In genomic region chr17:55458977-55459376, GRCh38 we compare ENCODE assay signal across 10 cellular contexts. TPM values are rescaled to one million over a fixed set of nuclear protein-coding genes. Genes with fewer than 3 reads are reported as not detected.
A peak's percentile ranks its signal among the peaks of the same experiment; 100 is the strongest.
DNase-seq lines count a peak whose midpoint lies in the region; ATAC-seq and TF ChIP-seq lines count a peak whose summit lies in the region.
"Had no signal": no experiment of that assay in that cellular context is flagged by ENCODE, and none has a peak within 500 bp of the region (broad histone marks: within the 10 kb centered on the region; RNA-seq: fewer than 3 reads in every experiment).

No MANE protein-coding gene starts in this region.

- ATAC-seq in HG03378 (IDR thresholded peaks at IDR 0.05; ENCODE audit: unreplicated experiment): peak; percentile 60
- ATAC-seq in GM21360 (IDR thresholded peaks at IDR 0.05; ENCODE audit: unreplicated experiment): no peak
- ATAC-seq in effector memory CD8-positive, alpha-beta T cell (replicated peaks): no peak
- ATAC-seq: WTC11 had no signal

- peaks cover 21 to 38% of the 10 kb centered on the region in 2 donors for H3K27me3 Mint-ChIP-seq in effector memory CD8-positive, alpha-beta T cell
- H3K27me3 Mint-ChIP-seq in CD8-positive, alpha-beta memory T cell: peaks cover 3 to 19% of the 10 kb centered on the region in 2 donors

- no peaks in the 10 kb centered on the region for H3K36me3 Mint-ChIP-seq in effector memory CD8-positive, alpha-beta T cell (ENCODE audit: insufficient read depth)
- H3K36me3 Mint-ChIP-seq in CD8-positive, alpha-beta memory T cell: no peaks in the 10 kb centered on the region
- H3K36me3 Mint-ChIP-seq: WTC11 had no signal

- no peaks in the 10 kb centered on the region for H3K9me3 ChIP-seq in CD8-positive, alpha-beta memory T cell (ENCODE audit: low read length)

- no peaks in the 10 kb centered on the region for H3K4me1 ChIP-seq in CD8-positive, alpha-beta memory T cell (ENCODE audit: insufficient read depth, low read length)

- H3K4me1 Mint-ChIP-seq in effector memory CD8-positive, alpha-beta T cell (ENCODE audit: low read depth in 2 of 2): peaks cover 0 to 4% of the 10 kb centered on the region in 2 donors
- H3K4me1 Mint-ChIP-seq in CD8-positive, alpha-beta memory T cell: peaks cover 0 to 3% (median 0%) of the 10 kb centered on the region in 3 donors

- CTCF ChIA-PET in GM10248 (lab: Yijun Ruan, JAX): interaction anchor here (0.8 kb wide), 1 partner anchor 55 kb away, joined by 4 read pairs; no protein-coding TSS in a partner anchor
- CTCF ChIA-PET in CD8-positive, alpha-beta memory T cell (lab: Charles Lee): no interaction called here

- no peak overlapping the region for H3K4me3 ChIP-seq in CD8-positive, alpha-beta memory T cell (ENCODE audit: low read length)

- no peaks in the 10 kb centered on the region for H3K27me3 ChIP-seq in CD8-positive, alpha-beta memory T cell (ENCODE audit: insufficient read depth, low read length, poor library complexity, severe bottlenecking)

- H3K27ac ChIP-seq in CD8-positive, alpha-beta memory T cell (ENCODE audit: low read depth, low read length): no peak overlapping the region
- H3K27ac ChIP-seq: KMS-11 had no signal

- no peak overlapping the region for H3K4me3 Mint-ChIP-seq in effector memory CD8-positive, alpha-beta T cell
- no peak overlapping the region for H3K4me3 Mint-ChIP-seq in CD8-positive, alpha-beta memory T cell
- H3K4me3 Mint-ChIP-seq: WTC11 had no signal

- POLR2A ChIA-PET in GM10248 (lab: Yijun Ruan, JAX): no interaction called here
- POLR2A ChIA-PET in CD8-positive, alpha-beta memory T cell (lab: Charles Lee): no interaction called here

- peak; percentile 38 for DNase-seq in GM10248 (ENCODE audit: extremely low spot score)
- peak; percentile 78 to 81 for DNase-seq in activated T-cell treated with anti-CD3 and anti-CD28 coated beads, Interleukin-2, amount 50 U/mL, for 48 hours
- DNase-seq in stimulated activated CD4-positive, alpha-beta T cell treated with anti-CD3 and anti-CD28 coated beads, Interleukin-12 subunit alpha, Interleukin-12 subunit beta, amount 100 ng/mL, for 48 hours (ENCODE audit: low read depth in 2 of 3, low spot score in 1 of 3): peak; percentile 47 to 58 (median 56)
- no peak for DNase-seq in effector memory CD8-positive, alpha-beta T cell
- no peak for DNase-seq in CD8-positive, alpha-beta memory T cell
- no peak for DNase-seq in cardiac septum (ENCODE audit: low spot score)

- no peaks in the 10 kb centered on the region for H3K9me3 Mint-ChIP-seq in effector memory CD8-positive, alpha-beta T cell
- H3K9me3 Mint-ChIP-seq in CD8-positive, alpha-beta memory T cell: no peaks in the 10 kb centered on the region
- H3K9me3 Mint-ChIP-seq: WTC11 had no signal

- TF ChIP-seq CTCF in GM10248 (IDR thresholded peaks at IDR 0.05; ENCODE audit: control extremely low read depth, extremely low read depth, low read depth, missing control alignments): no peak

- H3K27ac Mint-ChIP-seq in effector memory CD8-positive, alpha-beta T cell: no peak overlapping the region
- no peak overlapping the region for H3K27ac Mint-ChIP-seq in CD8-positive, alpha-beta memory T cell
- H3K27ac Mint-ChIP-seq: WTC11 had no signal

- intact Hi-C loops in cardiac septum (cut with DNase I): no loop called here

- no peaks in the 10 kb centered on the region for H3K36me3 ChIP-seq in CD8-positive, alpha-beta memory T cell (ENCODE audit: insufficient read depth, low read length)

RNA-seq across cellular contexts. Expression of gene MMD, which starts 37.3 kb away (rescaled TPM):
- 10 to 100 TPM; 16.0 to 19.1 TPM for total RNA-seq in CD8-positive, alpha-beta memory T cell
- polyA plus RNA-seq in CD8-positive, alpha-beta memory T cell: 7.9 TPM
- total RNA-seq in cardiac septum: 12.6 TPM

RNA-seq across cellular contexts. Expression of gene SMIM36, which starts 52.3 kb away (rescaled TPM):
- total RNA-seq in CD8-positive, alpha-beta memory T cell: not detected
- not detected for polyA plus RNA-seq in CD8-positive, alpha-beta memory T cell
- total RNA-seq in cardiac septum: not detected
- total RNA-seq: WTC11 had no signal

Comparison
In these comparisons a context has a peak if more than half of its experiments do, and no peak if none do; other contexts are left out.
1. DNase-seq: peak in GM10248 (single experiment), activated T-cell treated with anti-CD3 and anti-CD28 coated beads, Interleukin-2, amount 50 U/mL, for 48 hours (2 of 2) and stimulated activated CD4-positive, alpha-beta T cell treated with anti-CD3 and anti-CD28 coated beads, Interleukin-12 subunit alpha, Interleukin-12 subunit beta, amount 100 ng/mL, for 48 hours (3 of 3); none in effector memory CD8-positive, alpha-beta T cell (0 of 3), CD8-positive, alpha-beta memory T cell (0 of 5) and cardiac septum (single experiment).